Comparison of ENCODE assay signal across 8 cellular contexts in the genomic region with DNA sequence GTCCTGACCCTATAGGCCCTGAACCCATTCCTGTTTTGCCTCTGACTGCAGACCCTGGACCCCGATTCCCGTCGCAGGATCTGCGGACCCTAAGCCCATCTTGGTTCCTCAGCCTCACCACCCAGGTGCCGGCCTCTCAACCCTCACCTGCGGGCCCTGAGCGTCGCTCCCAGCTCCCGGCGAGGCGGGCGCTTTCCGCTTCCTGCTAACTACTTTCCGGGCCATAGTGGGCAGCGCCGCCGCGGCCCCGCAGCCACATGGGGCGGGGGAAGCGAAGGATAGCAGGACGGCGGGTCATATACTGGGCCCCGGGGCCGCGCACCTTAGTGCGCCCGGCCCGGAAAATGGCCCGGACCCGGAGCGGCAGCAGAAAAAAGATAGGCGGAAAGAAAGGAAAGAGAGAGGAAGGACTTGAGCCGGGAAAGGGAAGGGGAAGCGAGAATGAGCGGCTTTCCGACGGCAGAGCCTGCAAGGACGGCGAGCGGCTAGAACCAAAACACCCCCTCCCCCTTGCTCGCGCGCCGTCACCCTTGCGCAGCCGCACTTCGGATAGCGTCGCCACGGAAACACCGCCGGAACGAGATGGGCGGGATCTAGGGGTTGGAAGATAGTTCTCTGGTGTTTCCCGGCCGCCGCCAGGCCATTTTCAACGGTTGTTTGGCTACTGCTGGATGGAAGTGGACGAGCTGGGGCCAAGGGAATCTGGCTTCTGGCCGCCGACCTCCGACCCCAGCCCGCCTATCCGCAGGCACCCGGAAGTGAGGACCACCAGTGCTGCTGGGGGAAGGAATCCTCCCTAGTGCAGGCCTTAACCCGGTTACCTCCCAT. TPM values are rescaled to one million over a fixed set of nuclear protein-coding genes. Genes with fewer than 3 reads are reported as not detected.
DNase-seq lines count a peak whose midpoint lies in the region; ATAC-seq, FAIRE-seq and TF ChIP-seq lines count a peak whose summit lies in the region.

A gene (minus strand): TSS at position 492 of the 828 bp plus-strand sequence. CDS start 267 bp downstream, at position 225.

- intact Hi-C loops in left cardiac atrium (cut with DNase I) (loop anchor here in 1 of 2 donors (5.0 kb wide), 1 partner anchor 51 kb away; a partner anchor contains a TSS), posterior vena cava (cut with DNase I) (loop anchor here in 1 of 2 donors (10.0 kb wide), 1 partner anchor 128 kb away; no protein-coding TSS in a partner anchor)

- peaks cover 44% of the 10 kb centered on the region for H3K4me1 Mint-ChIP-seq in T-helper 17 cell

- H3K27ac Mint-ChIP-seq in T-helper 17 cell = peak within 1 kb of the TSS; percentile 95

- peak within 1 kb of the TSS; percentile 98 for H3K4me3 Mint-ChIP-seq in T-helper 17 cell

- H3K36me3 ChIP-seq in upper lobe of left lung = peaks cover 0 to 10% (median 2%) of the 10 kb centered on the region in 4 donors

- DNase-seq in GM12892 (ENCODE audit: insufficient read length) (peak; percentile 84), NCI-H1417 treated with DMSO at 0.1 percent for 48 hours (lab: John Stamatoyannopoulos, UW) (peak; percentile 17), T-helper 17 cell (peak; percentile 83 to 84 (median 83)), amniotic stem cell (lab: John Stamatoyannopoulos, UW) (peak; percentile 81), left cardiac atrium (peak; percentile 93), posterior vena cava (ENCODE audit: low spot score) (peak; percentile 98), upper lobe of left lung (peak; percentile 89 to 96)

- TF ChIP-seq CTCF in upper lobe of left lung (IDR thresholded peaks at IDR 0.05) = peak in 2 of 6 experiments; percentile 9 to 18

- ATAC-seq in HG02763 (IDR thresholded peaks at IDR 0.05; ENCODE audit: unreplicated experiment) = peak; percentile 86
- ATAC-seq in T-helper 17 cell = peak; percentile 96
- ATAC-seq in left cardiac atrium = peak; percentile 98 to 99
- peak; percentile 98 for ATAC-seq in upper lobe of left lung (ENCODE audit: low FRiP score in 2 of 2)

- peaks cover 29 to 49% (median 42%) of the 10 kb centered on the region in 4 donors for H3K4me1 ChIP-seq in upper lobe of left lung

- FAIRE-seq in GM12892 (lab: Jason Lieb, UNC) = peak; percentile 99

- no peaks in the 10 kb centered on the region for H3K27me3 ChIP-seq in upper lobe of left lung

- H3K36me3 Mint-ChIP-seq in T-helper 17 cell (ENCODE audit: low read depth) = peaks cover 6% of the 10 kb centered on the region

- 0% methylated on average over 27 to 66 of the region's 67 CpGs for WGBS in upper lobe of left lung, 2 donors

- peak within 1 kb of the TSS; percentile 92 to 96 (median 95) for H3K27ac ChIP-seq in upper lobe of left lung

- peak within 1 kb of the TSS; percentile 55 to 88 (median 76) for H3K4me3 ChIP-seq in upper lobe of left lung

- peak in 1 of 4 donors; percentile 44 for TF ChIP-seq EP300 in upper lobe of left lung (IDR thresholded peaks at IDR 0.05)

- H3K27me3 Mint-ChIP-seq in T-helper 17 cell = no peaks in the 10 kb centered on the region

- TF ChIP-seq POLR2A in GM12892 (IDR thresholded peaks at IDR 0.05; ENCODE audit: low read depth, low read length) (peak; percentile 68; the same call in 1 of the 2 replicates), upper lobe of left lung (IDR thresholded peaks at IDR 0.05) (peak in 3 of 4 donors; percentile 52 to 85 (median 85))

- H3K9me3 ChIP-seq in T-helper 17 cell (ENCODE audit: control insufficient read depth, low read length, poor library complexity, severe bottlenecking) (no peaks in the 10 kb centered on the region), upper lobe of left lung (no peaks in the 10 kb centered on the region)

RNA-seq across cellular contexts. Expression of the gene that starts here (rescaled TPM):
- 23.8 TPM for polyA plus RNA-seq in GM12892 (2012; ENCODE audit: missing spikeins)
- total RNA-seq in T-helper 17 cell (10 to 100 TPM; 14.8 TPM), left cardiac atrium (10 to 100 TPM; 16.1 to 20.2 TPM), posterior vena cava (10 to 100 TPM; 20.5 to 32.9 TPM), upper lobe of left lung (10 to 100 TPM; 17.8 to 41.0 (median 34.0) TPM)

Comparison
In these comparisons a context has a peak if more than half of its experiments do, and no peak if none do; other contexts are left out.
1. Peak in every context shown above with its lines: DNase-seq, ATAC-seq, H3K4me3 ChIP-seq and H3K27ac ChIP-seq.
2. DNase-seq: peak in every context shown above with its lines; median percentile 98 in posterior vena cava; 93 in left cardiac atrium; 92 in upper lobe of left lung; 84 in GM12892; 83 in T-helper 17 cell; 81 in amniotic stem cell; 17 in NCI-H1417 treated with DMSO at 0.1 percent for 48 hours.